Comparison of ENCODE assay signal across 26 cellular contexts in the genomic region with DNA sequence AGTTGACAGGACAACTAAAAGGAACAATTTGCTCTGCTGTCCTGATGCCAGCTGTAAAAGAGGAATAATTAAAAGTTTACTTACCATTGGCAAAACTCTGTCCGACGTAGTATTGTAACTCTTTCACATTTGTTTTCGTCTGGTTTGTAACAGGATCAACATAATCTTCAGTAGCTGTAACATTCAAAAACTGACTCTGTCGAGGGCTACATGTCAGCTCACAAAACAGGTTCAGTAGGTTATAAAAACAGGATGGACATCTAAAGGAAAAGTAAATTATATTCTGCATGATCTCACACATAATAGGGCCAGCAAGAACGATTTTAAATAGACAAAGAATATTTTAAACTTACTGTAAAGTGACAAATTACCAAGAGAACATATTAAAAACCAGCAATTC.
"Had no signal": no experiment of that assay in that cellular context is flagged by ENCODE, and none has a peak within 500 bp of the region (broad histone marks: within the 10 kb centered on the region; RNA-seq: fewer than 3 reads in every experiment).

No MANE protein-coding gene starts in this region.

- H3K27ac ChIP-seq: esophagus muscularis mucosa, gastrocnemius medialis, sigmoid colon, thoracic aorta, upper lobe of left lung had no signal

- H3K27ac Mint-ChIP-seq: activated CD8-positive, alpha-beta memory T cell treated with anti-CD3 and anti-CD28 coated beads, Interleukin-2, amount 10 ng/mL, durations not matched to agents 7 days and 5 days; activated CD8-positive, alpha-beta T cell treated with anti-CD3 and anti-CD28 coated beads for 36 hours; activated naive CD4-positive, alpha-beta T cell treated with anti-CD3 and anti-CD28 coated beads, Interleukin-2, amount 50 U/mL, for 24 hours; brain; memory B cell; T-helper 17 cell had no signal

- H3K27me3 ChIP-seq: esophagus muscularis mucosa, gastrocnemius medialis, sigmoid colon, upper lobe of left lung had no signal

- H3K9me3 ChIP-seq: esophagus muscularis mucosa, gastrocnemius medialis, sigmoid colon, thoracic aorta, upper lobe of left lung had no signal

- ATAC-seq: activated CD8-positive, alpha-beta memory T cell treated with anti-CD3 and anti-CD28 coated beads, Interleukin-2, amount 10 ng/mL, durations not matched to agents 7 days and 5 days; activated CD8-positive, alpha-beta T cell treated with anti-CD3 and anti-CD28 coated beads for 36 hours; gastrocnemius medialis; left cardiac atrium; T-helper 17 cell had no signal

- DNase-seq: activated CD4-positive, alpha-beta T cell treated with anti-CD3 and anti-CD28 coated beads for 48 hours; activated CD8-positive, alpha-beta memory T cell treated with anti-CD3 and anti-CD28 coated beads, Interleukin-2, amount 10 ng/mL, durations not matched to agents 7 days and 5 days; activated CD8-positive, alpha-beta T cell treated with anti-CD3 and anti-CD28 coated beads for 36 hours; activated gamma-delta T cell treated with Interleukin-2 at 50 U/mL for 16 hours; activated T-cell treated with anti-CD3 and anti-CD28 coated beads for 4 hours; aorta; caudate nucleus; dermis blood vessel endothelial cell; effector CD8-positive, alpha-beta T cell; gastrocnemius medialis; islet precursor cell; left cardiac atrium; occipital lobe; posterior cingulate gyrus; sigmoid colon; stimulated activated CD4-positive, alpha-beta T cell treated with anti-CD3 and anti-CD28 coated beads, Interleukin-2, amount 100 ng/mL, for 48 hours; stimulated activated CD8-positive, alpha-beta memory T cell treated with anti-CD3 and anti-CD28 coated beads, Interleukin-4, amount 100 ng/mL, for 48 hours; stimulated activated naive CD4-positive, alpha-beta T cell; SW 1271; T-helper 17 cell; upper lobe of left lung had no signal

- H3K4me3 Mint-ChIP-seq: activated CD8-positive, alpha-beta memory T cell treated with anti-CD3 and anti-CD28 coated beads, Interleukin-2, amount 10 ng/mL, durations not matched to agents 7 days and 5 days; activated CD8-positive, alpha-beta T cell treated with anti-CD3 and anti-CD28 coated beads for 36 hours; activated naive CD4-positive, alpha-beta T cell treated with anti-CD3 and anti-CD28 coated beads, Interleukin-2, amount 50 U/mL, for 24 hours; brain; memory B cell; T-helper 17 cell had no signal

- H3K27me3 Mint-ChIP-seq: activated CD8-positive, alpha-beta memory T cell treated with anti-CD3 and anti-CD28 coated beads, Interleukin-2, amount 10 ng/mL, durations not matched to agents 7 days and 5 days; activated CD8-positive, alpha-beta T cell treated with anti-CD3 and anti-CD28 coated beads for 36 hours; activated naive CD4-positive, alpha-beta T cell treated with anti-CD3 and anti-CD28 coated beads, Interleukin-2, amount 50 U/mL, for 24 hours; brain; memory B cell; T-helper 17 cell had no signal

- H3K9me3 Mint-ChIP-seq: activated CD8-positive, alpha-beta T cell treated with anti-CD3 and anti-CD28 coated beads for 36 hours; activated naive CD4-positive, alpha-beta T cell treated with anti-CD3 and anti-CD28 coated beads, Interleukin-2, amount 50 U/mL, for 24 hours; brain; memory B cell had no signal

- H3K4me1 ChIP-seq: sigmoid colon had no signal

- H3K4me3 ChIP-seq: esophagus muscularis mucosa, gastrocnemius medialis, sigmoid colon, thoracic aorta, upper lobe of left lung had no signal
